In genomic region chr10:29110172-29110571, GRCh38 we compare ENCODE assay signal across 28 cellular contexts.
"Had no signal": no experiment of that assay in that cellular context is flagged by ENCODE, and none has a peak within 500 bp of the region (broad histone marks: within the 10 kb centered on the region; RNA-seq: fewer than 3 reads in every experiment).

No MANE protein-coding gene starts in this region.

- H3K9me3 ChIP-seq: esophagus squamous epithelium, heart right ventricle, neutrophil, pancreas, stomach, thyroid gland, uterus had no signal

- H3K4me3 Mint-ChIP-seq: immature natural killer cell; memory B cell; naive thymus-derived CD8-positive, alpha-beta T cell; stimulated activated effector memory CD8-positive, alpha-beta T cell treated with anti-CD3 and anti-CD28 coated beads, Interleukin-12 subunit alpha, Interleukin-12 subunit beta, amount 100 ng/mL, for 72 hours had no signal

- DNase-seq: dermis blood vessel endothelial cell; effector memory CD4-positive, alpha-beta T cell; erythroblast; esophagus squamous epithelium; foreskin melanocyte; glutamatergic neuron; heart right ventricle; hypothalamus; immature natural killer cell; left ventricle myocardium superior; naive thymus-derived CD8-positive, alpha-beta T cell; pancreas; retina; stimulated activated CD4-positive, alpha-beta T cell treated with anti-CD3 and anti-CD28 coated beads, Interleukin-2, amount 100 ng/mL, for 24 hours; stimulated activated CD4-positive, alpha-beta T cell treated with anti-CD3 and anti-CD28 coated beads, Interleukin-4, amount 100 ng/mL, for 24 hours; stimulated activated naive CD4-positive, alpha-beta T cell treated with Interleukin-2 at 50 U/mL for 16 hours; stomach; thyroid gland; uterus had no signal

- H3K4me1 Mint-ChIP-seq: immature natural killer cell; memory B cell; stimulated activated effector memory CD8-positive, alpha-beta T cell treated with anti-CD3 and anti-CD28 coated beads, Interleukin-12 subunit alpha, Interleukin-12 subunit beta, amount 100 ng/mL, for 72 hours had no signal

- FAIRE-seq: endometrium, keratinocyte, pancreas had no signal

- H3K36me3 Mint-ChIP-seq: immature natural killer cell; memory B cell; naive thymus-derived CD8-positive, alpha-beta T cell; stimulated activated effector memory CD8-positive, alpha-beta T cell treated with anti-CD3 and anti-CD28 coated beads, Interleukin-12 subunit alpha, Interleukin-12 subunit beta, amount 100 ng/mL, for 72 hours had no signal

- H3K36me3 ChIP-seq: esophagus squamous epithelium, heart right ventricle, neutrophil, pancreas, stomach, thyroid gland, uterus had no signal

- H3K27ac ChIP-seq: coronary artery, esophagus squamous epithelium, heart right ventricle, neutrophil, pancreas, stomach, thyroid gland, uterus had no signal

- H3K27me3 ChIP-seq: pancreas, stomach, thyroid gland, uterus had no signal

- H3K4me3 ChIP-seq: coronary artery, esophagus squamous epithelium, heart right ventricle, lung, pancreas, stomach, thyroid gland, uterus had no signal

- H3K27ac Mint-ChIP-seq: immature natural killer cell; memory B cell; naive thymus-derived CD8-positive, alpha-beta T cell; stimulated activated effector memory CD8-positive, alpha-beta T cell treated with anti-CD3 and anti-CD28 coated beads, Interleukin-12 subunit alpha, Interleukin-12 subunit beta, amount 100 ng/mL, for 72 hours; type B pancreatic cell had no signal

- H3K4me1 ChIP-seq: esophagus squamous epithelium, heart right ventricle, thyroid gland, uterus had no signal

- ATAC-seq: heart right ventricle; left ventricle myocardium superior; naive thymus-derived CD8-positive, alpha-beta T cell; pancreas; sciatic nerve; stimulated activated effector memory CD8-positive, alpha-beta T cell treated with anti-CD3 and anti-CD28 coated beads, Interleukin-12 subunit alpha, Interleukin-12 subunit beta, amount 100 ng/mL, for 72 hours had no signal
